Comparison of ENCODE assay signal across 9 cellular contexts in genomic region chrX:13029341-13029740, GRCh38. TPM values are rescaled to one million over a fixed set of nuclear protein-coding genes. Genes with fewer than 3 reads are reported as not detected.
A peak's percentile ranks its signal among the peaks of the same experiment; 100 is the strongest.
DNase-seq lines count a peak whose midpoint lies in the region; ATAC-seq and TF ChIP-seq lines count a peak whose summit lies in the region.
"Had no signal": no experiment of that assay in that cellular context is flagged by ENCODE, and none has a peak within 500 bp of the region (broad histone marks: within the 10 kb centered on the region; RNA-seq: fewer than 3 reads in every experiment).

No MANE protein-coding gene starts in this region.

- peak overlapping the region; percentile 41 for H3K4me3 Mint-ChIP-seq in chondrocyte (ENCODE audit: unreplicated experiment)

- TF ChIP-seq CTCF in chondrocyte (IDR thresholded peaks at IDR 0.05) = peak; percentile 28
- no peak for TF ChIP-seq CTCF in GM13976 (IDR thresholded peaks at IDR 0.05; ENCODE audit: borderline replicate concordance, control extremely low read depth, extremely low read depth, insufficient read depth, missing control alignments)

- peaks cover 33% of the 10 kb centered on the region for H3K4me1 Mint-ChIP-seq in chondrocyte (ENCODE audit: low read depth)

- in situ Hi-C loops in ACHN (cut with HindIII; ENCODE audit: low pct_ligation_motif_present, low pct_unique_long_range_greater_than_20kb, low sequenced_read_pairs) (no loop called here), GM13976 (cut with MboI; ENCODE audit: low sequenced_read_pairs, unreplicated experiment) (no loop called here)

- H3K9me3 Mint-ChIP-seq in chondrocyte (ENCODE audit: low read depth) = no peaks in the 10 kb centered on the region

- H3K27ac Mint-ChIP-seq in chondrocyte (ENCODE audit: unreplicated experiment) = peak overlapping the region; percentile 95

- DNase-seq in ACHN (peak; percentile 3), LoVo (ENCODE audit: low spot score) (peak; percentile 49), chondrocyte (ENCODE audit: low spot score) (no peak), midbrain (lab: John Stamatoyannopoulos, UW) (peak; percentile 14), NCI-H2196 treated with DMSO at 0.1 percent for 48 hours (lab: John Stamatoyannopoulos, UW; ENCODE audit: unreplicated experiment) (no peak), globus pallidus (ENCODE audit: low spot score) (no peak), GM13976 (ENCODE audit: low spot score) (no peak)

- no peak for ATAC-seq in HG02885 (IDR thresholded peaks at IDR 0.05; ENCODE audit: poor library complexity, unreplicated experiment)

- H3K36me3 Mint-ChIP-seq in chondrocyte (ENCODE audit: low read depth) = no peaks in the 10 kb centered on the region

- no peaks in the 10 kb centered on the region for H3K27me3 Mint-ChIP-seq in chondrocyte (ENCODE audit: low read depth)

RNA-seq across cellular contexts. Expression of gene FAM9C, which starts 15.1 kb away (rescaled TPM):
- not detected in 3 replicates for total RNA-seq in chondrocyte
- total RNA-seq: kidney epithelial cell had no signal

RNA-seq across cellular contexts. Expression of gene TMSB4X, which starts 54.4 kb away (rescaled TPM):
- 1,769 to 3,180 TPM (median 3,093 TPM) in 3 replicates for total RNA-seq in chondrocyte

Comparison
In these comparisons a context has a peak if more than half of its experiments do, and no peak if none do; other contexts are left out.
1. DNase-seq: peak in ACHN (single experiment), LoVo (single experiment) and midbrain (single experiment); none in chondrocyte (single experiment), NCI-H2196 treated with DMSO at 0.1 percent for 48 hours (single experiment), globus pallidus (single experiment) and GM13976 (single experiment).